Comparison of ENCODE assay signal across 9 cellular contexts in the genomic region with DNA sequence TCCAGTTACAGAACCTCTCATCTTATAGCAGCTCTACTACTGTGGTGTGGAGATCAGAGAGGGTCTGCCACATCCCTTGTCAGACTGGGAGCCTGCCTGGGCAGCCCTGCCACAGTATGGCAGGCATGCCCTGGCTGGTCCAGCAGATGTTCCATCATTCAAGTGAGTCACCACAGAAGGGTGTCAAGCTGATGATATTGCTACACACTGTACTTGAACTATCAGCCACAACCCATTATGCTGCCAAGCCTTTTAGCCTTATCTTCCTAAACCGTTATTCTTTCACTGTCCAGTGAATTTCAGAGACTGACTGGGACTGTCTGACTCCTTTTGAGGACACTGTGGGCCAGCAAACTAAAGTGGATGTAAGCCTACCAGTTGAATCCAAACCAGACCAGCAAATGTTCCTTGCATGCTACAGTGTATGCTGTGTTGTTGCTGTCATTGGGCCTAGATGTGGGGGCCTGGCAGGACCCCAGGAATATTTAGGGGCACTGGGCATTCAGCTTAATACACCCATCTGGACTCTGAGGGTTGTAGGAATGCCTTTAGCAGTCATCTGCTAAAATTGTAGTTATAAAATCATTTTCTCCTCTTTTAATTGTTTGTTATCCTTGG.
DNase-seq lines count a peak whose midpoint lies in the region; ATAC-seq and TF ChIP-seq lines count a peak whose summit lies in the region.
"Had no signal": no experiment of that assay in that cellular context is flagged by ENCODE, and none has a peak within 500 bp of the region (broad histone marks: within the 10 kb centered on the region; RNA-seq: fewer than 3 reads in every experiment).

No MANE protein-coding gene starts in this region.

- H3K4me3 ChIP-seq in left ventricle myocardium inferior = no peak overlapping the region
- H3K4me3 ChIP-seq in HAP-1 = no peak overlapping the region
- H3K4me3 ChIP-seq: hepatocyte had no signal

- peak overlapping the region; percentile 69 for H3K27ac ChIP-seq in left ventricle myocardium inferior (replicated peaks)
- H3K27ac ChIP-seq: hepatocyte had no signal

- H3K27me3 ChIP-seq in left ventricle myocardium inferior (ENCODE audit: low read depth) (no peaks in the 10 kb centered on the region), HAP-1 (ENCODE audit: low read depth) (no peaks in the 10 kb centered on the region)
- H3K27me3 ChIP-seq: hepatocyte had no signal

- ATAC-seq in HG02610 (IDR thresholded peaks at IDR 0.05; ENCODE audit: unreplicated experiment) = peak; percentile 65
- ATAC-seq in SK-N-SH treated with all-trans-retinoic acid at 6 μM for 48 hours = peak; percentile 61

- peak; percentile 40 for DNase-seq in ACHN
- peak; percentile 48 for DNase-seq in left ventricle myocardium inferior
- no peak for DNase-seq in HAP-1 (ENCODE audit: low spot score in 2 of 2)
- no peak for DNase-seq in dermis blood vessel endothelial cell
- DNase-seq in anterior cingulate cortex (lab: John Stamatoyannopoulos, UW) = no peak
- DNase-seq in stimulated activated CD4-positive, alpha-beta T cell treated with anti-CD3 and anti-CD28 coated beads, Interleukin-4, amount 100 ng/mL, for 4 hours = no peak

- in situ Hi-C loops in ACHN (cut with HindIII; ENCODE audit: low pct_ligation_motif_present, low pct_unique_long_range_greater_than_20kb, low sequenced_read_pairs) = no loop called here
- in situ Hi-C loops in HAP-1 (cut with MboI; ENCODE audit: low sequenced_read_pairs) = no loop called here

- H3K4me1 ChIP-seq in left ventricle myocardium inferior (peaks cover 53% of the 10 kb centered on the region), HAP-1 (no peaks in the 10 kb centered on the region)

- H3K9me3 ChIP-seq in left ventricle myocardium inferior (replicated peaks) (peaks cover 17% of the 10 kb centered on the region), HAP-1 (no peaks in the 10 kb centered on the region)

- H3K36me3 ChIP-seq in left ventricle myocardium inferior (no peaks in the 10 kb centered on the region), HAP-1 (replicated peaks) (no peaks in the 10 kb centered on the region)

- intact Hi-C loops in left ventricle myocardium inferior (cut with micrococcal nuclease) = no loop called here

- no peak for TF ChIP-seq CTCF in left ventricle myocardium inferior (IDR thresholded peaks at IDR 0.05; ENCODE audit: borderline replicate concordance)

TF ChIP-seq in SK-N-SH treated with all-trans-retinoic acid at 6 μM for 48 hours, 23 proteins besides CTCF, POLR2A, EP300 and RAD21:
- peak; percentile 41 for TF ChIP-seq ISL1 (CRISPR knock-in tag; IDR thresholded peaks at IDR 0.05)
- TF ChIP-seq, protein P1, sequence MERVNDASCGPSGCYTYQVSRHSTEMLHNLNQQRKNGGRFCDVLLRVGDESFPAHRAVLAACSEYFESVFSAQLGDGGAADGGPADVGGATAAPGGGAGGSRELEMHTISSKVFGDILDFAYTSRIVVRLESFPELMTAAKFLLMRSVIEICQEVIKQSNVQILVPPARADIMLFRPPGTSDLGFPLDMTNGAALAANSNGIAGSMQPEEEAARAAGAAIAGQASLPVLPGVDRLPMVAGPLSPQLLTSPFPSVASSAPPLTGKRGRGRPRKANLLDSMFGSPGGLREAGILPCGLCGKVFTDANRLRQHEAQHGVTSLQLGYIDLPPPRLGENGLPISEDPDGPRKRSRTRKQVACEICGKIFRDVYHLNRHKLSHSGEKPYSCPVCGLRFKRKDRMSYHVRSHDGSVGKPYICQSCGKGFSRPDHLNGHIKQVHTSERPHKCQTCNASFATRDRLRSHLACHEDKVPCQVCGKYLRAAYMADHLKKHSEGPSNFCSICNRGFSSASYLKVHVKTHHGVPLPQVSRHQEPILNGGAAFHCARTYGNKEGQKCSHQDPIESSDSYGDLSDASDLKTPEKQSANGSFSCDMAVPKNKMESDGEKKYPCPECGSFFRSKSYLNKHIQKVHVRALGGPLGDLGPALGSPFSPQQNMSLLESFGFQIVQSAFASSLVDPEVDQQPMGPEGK (CRISPR knock-in tag; IDR thresholded peaks at IDR 0.05; ENCODE audit: borderline replicate concordance) = no peak

Comparison
In these comparisons a context has a peak if more than half of its experiments do, and no peak if none do; other contexts are left out.
1. DNase-seq: peak in ACHN (single experiment) and left ventricle myocardium inferior (single experiment); none in HAP-1 (0 of 2), dermis blood vessel endothelial cell (single experiment), anterior cingulate cortex (0 of 58) and stimulated activated CD4-positive, alpha-beta T cell treated with anti-CD3 and anti-CD28 coated beads, Interleukin-4, amount 100 ng/mL, for 4 hours (0 of 2).